9 cellular contexts compared by ENCODE assay signal in the genomic region with DNA sequence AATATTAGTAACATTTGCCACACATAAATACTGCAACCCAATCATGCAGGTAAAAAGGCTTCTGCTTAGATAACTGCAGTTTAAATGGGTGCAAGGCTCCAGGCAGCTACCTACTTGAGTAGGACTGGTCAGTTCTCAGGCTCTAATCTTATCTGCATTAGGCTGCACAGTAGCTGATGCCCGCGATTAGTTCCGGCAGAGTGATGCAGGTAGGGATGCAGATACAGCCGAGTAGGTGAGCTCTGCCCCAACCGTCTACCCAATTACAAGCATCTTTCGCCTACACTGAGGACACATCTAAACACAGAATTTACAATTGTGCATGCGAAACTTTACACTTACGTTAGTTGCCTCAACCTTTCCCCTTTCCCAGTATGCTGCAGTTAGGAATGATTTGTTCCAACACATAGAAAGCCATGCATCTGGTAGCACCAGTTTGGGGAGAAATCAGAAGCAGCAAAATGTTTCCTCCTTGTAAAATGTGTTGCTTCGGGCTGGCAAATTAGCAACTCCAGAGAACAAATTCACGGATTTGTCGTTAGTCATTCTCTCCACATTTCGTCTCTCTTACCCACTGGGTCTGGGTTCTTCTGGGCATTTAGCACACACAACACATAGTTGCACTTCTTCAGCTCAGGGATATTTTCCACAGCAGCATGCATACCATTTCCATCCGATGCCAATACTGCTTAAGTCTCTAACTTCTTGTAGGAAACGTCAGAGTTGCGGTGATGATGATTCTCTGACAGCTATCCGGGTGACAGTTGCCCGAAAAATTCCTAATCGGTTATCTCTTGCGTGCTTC. TPM values are rescaled to one million over a fixed set of nuclear protein-coding genes. Genes with fewer than 3 reads are reported as not detected.
DNase-seq lines count a peak whose midpoint lies in the region; ATAC-seq lines count a peak whose summit lies in the region.
"Had no signal": no experiment of that assay in that cellular context is flagged by ENCODE, and none has a peak within 500 bp of the region (broad histone marks: within the 10 kb centered on the region; RNA-seq: fewer than 3 reads in every experiment).

No MANE protein-coding gene starts in this region.

- H2AK5ac ChIP-seq in mesenchymal stem cell (ENCODE audit: low read length, severe bottlenecking) = no peak overlapping the region

- peak overlapping the region; percentile 29 for H4K91ac ChIP-seq in mesenchymal stem cell (ENCODE audit: low read length)

- peaks cover 2% of the 10 kb centered on the region for H3K4me1 ChIP-seq in mesenchymal stem cell (ENCODE audit: control insufficient read depth, insufficient read depth, low read depth, low read length)

- H2BK120ac ChIP-seq in mesenchymal stem cell (ENCODE audit: low read depth, low read length) = no peak overlapping the region

- H3K36me3 Mint-ChIP-seq in activated CD8-positive, alpha-beta memory T cell treated with anti-CD3 and anti-CD28 coated beads, Interleukin-2, amount 10 ng/mL, durations not matched to agents 7 days and 5 days = no peaks in the 10 kb centered on the region
- H3K36me3 Mint-ChIP-seq in stimulated activated naive B cell treated with anti-CD40 and anti-IgM and Interleukin-4, amounts not matched to agents 10 μg/mL and 1 μg/mL and 100 μg/mL, for 72 hours = peaks cover 13 to 14% of the 10 kb centered on the region in 2 donors
- H3K36me3 Mint-ChIP-seq: activated naive CD8-positive, alpha-beta T cell treated with anti-CD3 and anti-CD28 coated beads, Interleukin-2, amount 10 ng/mL, durations not matched to agents 7 days and 5 days had no signal

- peak overlapping the region; percentile 26 to 53 for H3K4ac ChIP-seq in mesenchymal stem cell (ENCODE audit: low read depth in 1 of 2, low read length in 2 of 2)

- no peak overlapping the region for H3K4me3 Mint-ChIP-seq in activated CD8-positive, alpha-beta memory T cell treated with anti-CD3 and anti-CD28 coated beads, Interleukin-2, amount 10 ng/mL, durations not matched to agents 7 days and 5 days
- no peak overlapping the region for H3K4me3 Mint-ChIP-seq in stimulated activated naive B cell treated with anti-CD40 and anti-IgM and Interleukin-4, amounts not matched to agents 10 μg/mL and 1 μg/mL and 100 μg/mL, for 72 hours
- H3K4me3 Mint-ChIP-seq: activated naive CD8-positive, alpha-beta T cell treated with anti-CD3 and anti-CD28 coated beads, Interleukin-2, amount 10 ng/mL, durations not matched to agents 7 days and 5 days had no signal

- H3K27me3 Mint-ChIP-seq in activated CD8-positive, alpha-beta memory T cell treated with anti-CD3 and anti-CD28 coated beads, Interleukin-2, amount 10 ng/mL, durations not matched to agents 7 days and 5 days = peaks cover 21% of the 10 kb centered on the region
- H3K27me3 Mint-ChIP-seq in stimulated activated naive B cell treated with anti-CD40 and anti-IgM and Interleukin-4, amounts not matched to agents 10 μg/mL and 1 μg/mL and 100 μg/mL, for 72 hours = no peaks in the 10 kb centered on the region

- H2BK5ac ChIP-seq in mesenchymal stem cell (ENCODE audit: low read depth, low read length, poor library complexity, severe bottlenecking) = peak overlapping the region; percentile 61

- H3K27ac ChIP-seq in cingulate gyrus (ENCODE audit: low read depth, low read length) (peak overlapping the region; percentile 89), mesenchymal stem cell (ENCODE audit: low read length, poor library complexity, severe bottlenecking) (peak overlapping the region; percentile 24)

- no peaks in the 10 kb centered on the region for H3K27me3 ChIP-seq in mesenchymal stem cell (ENCODE audit: control insufficient read depth in 1 of 2, insufficient read depth in 1 of 2, low read length in 2 of 2)

- no peak for ATAC-seq in activated CD8-positive, alpha-beta memory T cell treated with anti-CD3 and anti-CD28 coated beads, Interleukin-2, amount 10 ng/mL, durations not matched to agents 7 days and 5 days
- ATAC-seq in stimulated activated naive B cell treated with anti-CD40 and anti-IgM and Interleukin-4, amounts not matched to agents 10 μg/mL and 1 μg/mL and 100 μg/mL, for 72 hours (replicated peaks) = no peak

- H3K23ac ChIP-seq in mesenchymal stem cell (ENCODE audit: low read length in 2 of 2) = peak overlapping the region in 1 of 2 experiments; percentile 1

- peak overlapping the region in 1 of 2 experiments; percentile 54 for H2BK12ac ChIP-seq in mesenchymal stem cell (ENCODE audit: low read length in 2 of 2)

- peak overlapping the region in 1 of 2 experiments; percentile 76 for H3K18ac ChIP-seq in mesenchymal stem cell (ENCODE audit: low read depth in 1 of 2, low read length in 2 of 2)

- no peak overlapping the region for H2BK15ac ChIP-seq in mesenchymal stem cell (ENCODE audit: low read depth, poor library complexity, severe bottlenecking)

- H3K9ac ChIP-seq in mesenchymal stem cell (ENCODE audit: low read length) = peak overlapping the region; percentile 84

- H2AFZ ChIP-seq in mesenchymal stem cell (ENCODE audit: low read depth, low read length) = peak overlapping the region; percentile 81

- CTCF ChIA-PET in activated CD8-positive, alpha-beta memory T cell treated with anti-CD3 and anti-CD28 coated beads, Interleukin-2, amount 10 ng/mL, durations not matched to agents 7 days and 5 days (lab: Charles Lee) = interaction anchor here (1.3 kb wide), 1 partner anchor 9 kb away, joined by 5 read pairs; no protein-coding TSS in a partner anchor

- H3K36me3 ChIP-seq in mesenchymal stem cell (ENCODE audit: control insufficient read depth in 1 of 2, insufficient read depth in 2 of 2, low read depth in 1 of 2, low read length in 2 of 2) = no peaks in the 10 kb centered on the region

- peaks cover 7% of the 10 kb centered on the region for H3K4me1 Mint-ChIP-seq in activated CD8-positive, alpha-beta memory T cell treated with anti-CD3 and anti-CD28 coated beads, Interleukin-2, amount 10 ng/mL, durations not matched to agents 7 days and 5 days
- H3K4me1 Mint-ChIP-seq in stimulated activated naive B cell treated with anti-CD40 and anti-IgM and Interleukin-4, amounts not matched to agents 10 μg/mL and 1 μg/mL and 100 μg/mL, for 72 hours = peaks cover 7 to 16% of the 10 kb centered on the region in 2 donors

- WGBS in mesenchymal stem cell = 2% methylated on average over 19 of the region's 19 CpGs

- H3K14ac ChIP-seq in mesenchymal stem cell (ENCODE audit: low read length in 2 of 2) = no peak overlapping the region

- no peak overlapping the region for H4K8ac ChIP-seq in mesenchymal stem cell (ENCODE audit: low read length)

- no peaks in the 10 kb centered on the region for H3K9me3 ChIP-seq in mesenchymal stem cell (ENCODE audit: control insufficient read depth, low read length)

- peak overlapping the region; percentile 82 for H3K4me3 ChIP-seq in Jurkat, Clone E6-1 (ENCODE audit: low read length)
- H3K4me3 ChIP-seq in mesenchymal stem cell (ENCODE audit: insufficient read depth in 1 of 2, low read depth in 1 of 2, low read length in 2 of 2) = peak overlapping the region; percentile 50 to 92

- H3K4me2 ChIP-seq in mesenchymal stem cell (ENCODE audit: low read length, poor library complexity, severe bottlenecking) = peak overlapping the region; percentile 97

- H3K27ac Mint-ChIP-seq in activated CD8-positive, alpha-beta memory T cell treated with anti-CD3 and anti-CD28 coated beads, Interleukin-2, amount 10 ng/mL, durations not matched to agents 7 days and 5 days = no peak overlapping the region
- H3K27ac Mint-ChIP-seq in stimulated activated naive B cell treated with anti-CD40 and anti-IgM and Interleukin-4, amounts not matched to agents 10 μg/mL and 1 μg/mL and 100 μg/mL, for 72 hours = no peak overlapping the region
- H3K27ac Mint-ChIP-seq: activated naive CD8-positive, alpha-beta T cell treated with anti-CD3 and anti-CD28 coated beads, Interleukin-2, amount 10 ng/mL, durations not matched to agents 7 days and 5 days had no signal

- H3K9me3 Mint-ChIP-seq in activated CD8-positive, alpha-beta memory T cell treated with anti-CD3 and anti-CD28 coated beads, Interleukin-2, amount 10 ng/mL, durations not matched to agents 7 days and 5 days (ENCODE audit: low read depth) = no peaks in the 10 kb centered on the region
- H3K9me3 Mint-ChIP-seq in stimulated activated naive B cell treated with anti-CD40 and anti-IgM and Interleukin-4, amounts not matched to agents 10 μg/mL and 1 μg/mL and 100 μg/mL, for 72 hours = no peaks in the 10 kb centered on the region
- H3K9me3 Mint-ChIP-seq: activated naive CD8-positive, alpha-beta T cell treated with anti-CD3 and anti-CD28 coated beads, Interleukin-2, amount 10 ng/mL, durations not matched to agents 7 days and 5 days had no signal

- peaks cover 10% of the 10 kb centered on the region for H3K79me1 ChIP-seq in mesenchymal stem cell (replicated peaks; ENCODE audit: low read length, poor library complexity, severe bottlenecking)

- DNase-seq in stimulated activated CD4-positive, alpha-beta T cell treated with anti-CD3 and anti-CD28 coated beads, Interleukin-1b, Interleukin-23, amount 100 ng/mL, for 48 hours = peak; percentile 1
- no peak for DNase-seq in stimulated activated CD4-positive, alpha-beta T cell treated with anti-CD3 and anti-CD28 coated beads, Interleukin-4, amount 100 ng/mL, for 24 hours
- DNase-seq in Jurkat, Clone E6-1 (ENCODE audit: low read depth, low spot score) = no peak
- no peak for DNase-seq in mesenchymal stem cell
- no peak for DNase-seq in activated CD8-positive, alpha-beta memory T cell treated with anti-CD3 and anti-CD28 coated beads, Interleukin-2, amount 10 ng/mL, durations not matched to agents 7 days and 5 days
- DNase-seq in stimulated activated naive B cell treated with anti-CD40 and anti-IgM and Interleukin-4, amounts not matched to agents 10 μg/mL and 1 μg/mL and 100 μg/mL, for 72 hours = no peak
- no peak for DNase-seq in stimulated activated CD4-positive, alpha-beta T cell treated with anti-CD3 and anti-CD28 coated beads, Interleukin-2, amount 100 ng/mL, for 48 hours

RNA-seq across cellular contexts. Expression of gene PCDH9, which starts 0.5 kb away (rescaled TPM):
- polyA plus RNA-seq in Jurkat, Clone E6-1 (2012; ENCODE audit: insufficient read depth, insufficient read length) = 3.6 TPM
- 3.8 TPM for polyA plus RNA-seq in mesenchymal stem cell (2013, experiment 1 of 2)
- 4.1 TPM for polyA plus RNA-seq in mesenchymal stem cell (2013, experiment 2 of 2)
- total RNA-seq in activated CD8-positive, alpha-beta memory T cell treated with anti-CD3 and anti-CD28 coated beads, Interleukin-2, amount 10 ng/mL, durations not matched to agents 7 days and 5 days = under 1 TPM; 0.14 to 0.15 TPM
